Comparison of ENCODE assay signal across 24 cellular contexts in the genomic region with DNA sequence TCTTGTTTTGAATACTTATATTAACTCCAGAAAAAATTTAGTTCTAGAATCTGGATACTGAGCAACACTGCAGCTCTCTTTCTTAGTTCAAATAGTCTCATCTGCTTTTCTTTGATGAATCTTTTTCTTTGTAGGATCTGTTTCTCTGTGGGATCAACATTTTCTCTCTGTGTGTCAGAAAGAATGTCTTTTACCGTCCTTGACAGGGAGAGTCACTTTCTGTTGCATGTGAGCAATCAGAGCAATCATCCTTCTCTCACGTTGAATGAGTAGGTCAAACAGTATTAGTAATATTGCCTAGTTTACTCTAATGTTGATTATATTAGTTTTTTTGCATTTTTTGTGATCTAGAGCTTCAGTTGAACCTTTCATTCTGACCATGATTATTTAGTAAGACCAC.
"Had no signal": no experiment of that assay in that cellular context is flagged by ENCODE, and none has a peak within 500 bp of the region (broad histone marks: within the 10 kb centered on the region; RNA-seq: fewer than 3 reads in every experiment).

No MANE protein-coding gene starts in this region.

- H3K4me3 ChIP-seq: adrenal gland, gastroesophageal sphincter, hepatocyte, right lobe of liver, skin epidermis, testis, uterus had no signal

- H3K27ac ChIP-seq: adrenal gland, gastroesophageal sphincter, hepatocyte, right lobe of liver, skin epidermis, testis, uterus, WERI-Rb-1 had no signal

- ATAC-seq: activated CD4-positive, CD25-positive, alpha-beta regulatory T cell treated with anti-CD3 and anti-CD28 coated beads, Interleukin-2, amount 50 U/mL, for 24 hours; gastroesophageal sphincter; right lobe of liver; stimulated activated naive CD8-positive, alpha-beta T cell treated with anti-CD3 and anti-CD28 coated beads, Interleukin-15, Interleukin-2, amounts not matched to agents 100 U/mL and 50 U/mL, for 24 hours had no signal

- H3K27me3 ChIP-seq: adrenal gland, brain microvascular endothelial cell, gastroesophageal sphincter, hepatocyte, right lobe of liver, testis, uterus had no signal

- H3K9me3 ChIP-seq: adrenal gland, gastroesophageal sphincter, right lobe of liver, testis, uterus had no signal

- DNase-seq: activated CD4-positive, alpha-beta memory T cell treated with anti-CD3 and anti-CD28 coated beads for 36 hours; activated CD4-positive, alpha-beta T cell treated with anti-CD3 and anti-CD28 coated beads for 48 hours; activated CD8-positive, alpha-beta memory T cell treated with anti-CD3 and anti-CD28 coated beads, Interleukin-2, amount 50 U/mL, for 4 hours; activated effector memory CD4-positive, alpha-beta T cell treated with anti-CD3 and anti-CD28 coated beads, Interleukin-2, amount 50 U/mL, for 16 hours; activated naive CD4-positive, alpha-beta T cell treated with anti-CD3 and anti-CD28 coated beads for 36 hours; activated naive CD8-positive, alpha-beta T cell treated with anti-CD3 and anti-CD28 coated beads for 36 hours; activated T-cell treated with anti-CD3 and anti-CD28 coated beads, Interleukin-2, amount 50 U/mL, for 1 hour; adrenal gland; brain microvascular endothelial cell; left cardiac atrium; left ventricle myocardium superior; right lobe of liver; stimulated activated CD4-positive, alpha-beta T cell treated with anti-CD3 and anti-CD28 coated beads, Interleukin-12 subunit alpha, Interleukin-12 subunit beta, amount 100 ng/mL, for 4 hours; stimulated activated CD4-positive, alpha-beta T cell treated with anti-CD3 and anti-CD28 coated beads, Interleukin-4, amount 100 ng/mL, for 1 hour; stimulated activated naive CD8-positive, alpha-beta T cell treated with anti-CD3 and anti-CD28 coated beads, Interleukin-15, Interleukin-2, amounts not matched to agents 100 U/mL and 50 U/mL, for 24 hours; T-helper 9 cell; testis; trophoblast cell; uterus; WERI-Rb-1 had no signal

- H3K4me1 ChIP-seq: right lobe of liver, testis had no signal

- H3K36me3 ChIP-seq: adrenal gland, brain microvascular endothelial cell, uterus, WERI-Rb-1 had no signal
